22 cellular contexts compared by ENCODE assay signal in the genomic region with DNA sequence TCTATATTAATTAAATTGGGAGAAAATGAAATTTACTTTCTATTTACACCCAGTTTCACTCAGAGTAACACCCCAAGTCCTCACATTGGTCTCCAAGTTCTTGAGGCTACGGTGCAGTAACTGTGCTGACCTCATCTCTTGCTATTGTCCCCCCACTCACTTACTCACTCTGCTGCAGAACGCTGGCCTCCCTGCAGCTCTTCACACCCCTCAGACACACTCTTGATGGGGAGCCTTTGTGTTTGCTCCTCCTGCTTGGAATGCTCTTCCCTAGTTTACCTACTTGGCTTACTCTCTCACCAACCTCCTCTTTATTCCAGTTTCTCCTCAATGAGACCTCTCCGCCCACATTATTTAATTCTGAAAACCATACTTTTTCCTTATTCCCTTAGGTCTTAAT. TPM values are rescaled to one million over a fixed set of nuclear protein-coding genes. Genes with fewer than 3 reads are reported as not detected.
DNase-seq lines count a peak whose midpoint lies in the region; ATAC-seq and TF ChIP-seq lines count a peak whose summit lies in the region.
"Had no signal": no experiment of that assay in that cellular context is flagged by ENCODE, and none has a peak within 500 bp of the region (broad histone marks: within the 10 kb centered on the region; RNA-seq: fewer than 3 reads in every experiment).

No MANE protein-coding gene starts in this region.

- no peak for TF ChIP-seq CTCF in H9 (conservative IDR thresholded peaks at IDR 0.05)
- TF ChIP-seq CTCF in endodermal cell (conservative IDR thresholded peaks at IDR 0.05): no peak
- TF ChIP-seq CTCF in stomach (IDR thresholded peaks at IDR 0.05): no peak
- TF ChIP-seq CTCF in testis (IDR thresholded peaks at IDR 0.05): no peak

- H3K79me2 ChIP-seq in H9 (ENCODE audit: insufficient read depth, low read length): no peaks in the 10 kb centered on the region

- H3K4me3 Mint-ChIP-seq in H9 (no peak overlapping the region; a peak in 1 of 5 replicates), endodermal cell (no peak overlapping the region)
- no peak overlapping the region for H3K4me3 Mint-ChIP-seq in effector memory CD8-positive, alpha-beta T cell
- H3K4me3 Mint-ChIP-seq: CD4-positive, CD25-positive, alpha-beta regulatory T cell; CD8-positive, alpha-beta memory T cell had no signal

- no peak overlapping the region for H4K8ac ChIP-seq in H9 (replicated peaks; ENCODE audit: insufficient read length, low read depth, low read length)

- H3K36me3 ChIP-seq in endodermal cell (ENCODE audit: control insufficient read depth, insufficient read depth, low read length) (no peaks in the 10 kb centered on the region), stomach (no peaks in the 10 kb centered on the region), testis (ENCODE audit: low read depth, missing control alignments) (no peaks in the 10 kb centered on the region)
- H3K36me3 ChIP-seq: BE2C had no signal

- H2BK120ac ChIP-seq in H9 (ENCODE audit: low read depth, low read length, poor library complexity, severe bottlenecking): no peak overlapping the region

- no peaks in the 10 kb centered on the region for H4K20me1 ChIP-seq in H9 (ENCODE audit: control insufficient read depth, insufficient read depth, insufficient read length)

- H3K27me3 Mint-ChIP-seq in H9 (ENCODE audit: low read depth): no peaks in the 10 kb centered on the region
- H3K27me3 Mint-ChIP-seq in endodermal cell (ENCODE audit: insufficient read depth): no peaks in the 10 kb centered on the region
- peaks cover 11% of the 10 kb centered on the region in 2 donors for H3K27me3 Mint-ChIP-seq in effector memory CD8-positive, alpha-beta T cell

- no peaks in the 10 kb centered on the region for H3K4me1 ChIP-seq in H9 (ENCODE audit: insufficient read depth, low read length)
- H3K4me1 ChIP-seq in endodermal cell (ENCODE audit: control insufficient read depth, insufficient read depth, low read length): no peaks in the 10 kb centered on the region
- H3K4me1 ChIP-seq in stomach: no peaks in the 10 kb centered on the region
- H3K4me1 ChIP-seq in testis: no peaks in the 10 kb centered on the region
- H3K4me1 ChIP-seq: BE2C had no signal

- H3K4me3 ChIP-seq in endodermal cell (ENCODE audit: low read length): no peak overlapping the region
- H3K4me3 ChIP-seq in stomach: no peak overlapping the region
- no peak overlapping the region for H3K4me3 ChIP-seq in testis
- H3K4me3 ChIP-seq: GM12878 had no signal

- intact Hi-C loops in stomach (cut with DNase I; ENCODE audit: low total_unique reads) (no loop called here), testis (cut with DNase I; ENCODE audit: low total_unique reads) (no loop called here)

- H3K18ac ChIP-seq in H9 (ENCODE audit: insufficient read length, low read depth, low read length): no peak overlapping the region

- H3K14ac ChIP-seq in H9 (ENCODE audit: insufficient read depth, low read length): no peak overlapping the region

- H3K9me3 Mint-ChIP-seq in H9 (no peaks in the 10 kb centered on the region; a peak in 1 of 5 replicates), endodermal cell (no peaks in the 10 kb centered on the region)
- no peaks in the 10 kb centered on the region for H3K9me3 Mint-ChIP-seq in effector memory CD8-positive, alpha-beta T cell
- H3K9me3 Mint-ChIP-seq: CD8-positive, alpha-beta memory T cell had no signal

- H3K23ac ChIP-seq in H9 (ENCODE audit: insufficient read length, low read depth, low read length): no peak overlapping the region

- H3K27ac Mint-ChIP-seq in H9 (peak overlapping the region in 2 of 3 experiments; percentile 0 to 59; a peak in 1 of 7 replicates), endodermal cell (peak overlapping the region; percentile 24)
- no peak overlapping the region for H3K27ac Mint-ChIP-seq in effector memory CD8-positive, alpha-beta T cell
- H3K27ac Mint-ChIP-seq: CD8-positive, alpha-beta memory T cell had no signal

- H2BK5ac ChIP-seq in H9 (ENCODE audit: insufficient read length, low read length): no peak overlapping the region

- no peak overlapping the region for H4K5ac ChIP-seq in H9 (ENCODE audit: insufficient read length, low read depth, low read length)

- H3K23me2 ChIP-seq in H9 (ENCODE audit: insufficient read length, low read depth, low read length, poor library complexity, severe bottlenecking): no peaks in the 10 kb centered on the region

- H4K91ac ChIP-seq in H9 (ENCODE audit: insufficient read length, low read depth, low read length): no peak overlapping the region

- no peak overlapping the region for H2BK15ac ChIP-seq in H9 (ENCODE audit: low read depth, low read length)

- no peak overlapping the region for H2AK5ac ChIP-seq in H9 (ENCODE audit: insufficient read length, low read length)

- H3K36me3 Mint-ChIP-seq in H9 (ENCODE audit: insufficient read depth in 1 of 3, low read depth in 3 of 3) (no peaks in the 10 kb centered on the region), endodermal cell (ENCODE audit: low read depth) (no peaks in the 10 kb centered on the region)
- no peaks in the 10 kb centered on the region for H3K36me3 Mint-ChIP-seq in effector memory CD8-positive, alpha-beta T cell (ENCODE audit: insufficient read depth)
- H3K36me3 Mint-ChIP-seq: CD4-positive, CD25-positive, alpha-beta regulatory T cell; CD8-positive, alpha-beta memory T cell had no signal

- H3K9ac ChIP-seq in H9 (ENCODE audit: extremely low read depth, insufficient read length, low read length) (no peak overlapping the region), endodermal cell (ENCODE audit: extremely low read depth, low read length, poor library complexity, severe bottlenecking) (no peak overlapping the region)

- no peak for ATAC-seq in GM21619 (IDR thresholded peaks at IDR 0.05; ENCODE audit: unreplicated experiment)
- no peak for ATAC-seq in effector memory CD8-positive, alpha-beta T cell (replicated peaks)
- ATAC-seq: GM12878 had no signal

- H3K79me1 ChIP-seq in H9 (ENCODE audit: insufficient read depth, low read depth, low read length, poor library complexity, severe bottlenecking): no peaks in the 10 kb centered on the region

- H3K4ac ChIP-seq in H9 (ENCODE audit: low read depth, low read length): no peak overlapping the region

- H3K4me1 Mint-ChIP-seq in H9: peaks cover 5 to 15% of the 10 kb centered on the region in 2 experiments
- peaks cover 16% of the 10 kb centered on the region for H3K4me1 Mint-ChIP-seq in endodermal cell
- H3K4me1 Mint-ChIP-seq in effector memory CD8-positive, alpha-beta T cell (ENCODE audit: low read depth in 2 of 2): no peaks in the 10 kb centered on the region
- H3K4me1 Mint-ChIP-seq: CD4-positive, CD25-positive, alpha-beta regulatory T cell; CD8-positive, alpha-beta memory T cell had no signal

- H2AFZ ChIP-seq in H9 (ENCODE audit: low read length): no peak overlapping the region

- no peak for DNase-seq in H9
- peak; percentile 65 for DNase-seq in endodermal cell
- DNase-seq in iPS-NIHi7 (ENCODE audit: extremely low spot score): peak; percentile 51
- DNase-seq in stomach: no peak
- DNase-seq in testis: no peak
- no peak for DNase-seq in effector memory CD8-positive, alpha-beta T cell
- DNase-seq: ACHN; BE2C; C1 segment of cervical spinal cord; CD4-positive, CD25-positive, alpha-beta regulatory T cell; CD8-positive, alpha-beta memory T cell; COR-L47; DMS 273 treated with DMSO at 0.1 percent for 48 hours; DMS53; DND-41; EL; HCEC 1CT had no signal

- H2BK20ac ChIP-seq in H9 (ENCODE audit: low read depth, low read length, poor library complexity, severe bottlenecking): no peak overlapping the region

- H3K4me2 ChIP-seq in H9 (ENCODE audit: insufficient read depth, insufficient read length, low read length): no peak overlapping the region

- WGBS in H9 (ENCODE audit: extremely low coverage, insufficient read length, low lambda C conversion rate): no CpG with 5 or more reads among the region's 3 CpGs
- WGBS in endodermal cell (ENCODE audit: insufficient coverage in 1 of 2, insufficient read length in 1 of 2), 2 experiments: 51 to 54% methylated on average over 3 of the region's 3 CpGs
- 62 to 77% (median 68%) methylated on average over 3 of the region's 3 CpGs for WGBS in stomach, 5 donors
- WGBS in testis, 2 donors: 70 to 72% methylated on average over 3 of the region's 3 CpGs

- H3K27ac ChIP-seq in H9 (ENCODE audit: insufficient read length, low read depth, low read length): no peak overlapping the region
- H3K27ac ChIP-seq in endodermal cell (ENCODE audit: low read depth, low read length): no peak overlapping the region
- H3K27ac ChIP-seq in stomach: no peak overlapping the region
- H3K27ac ChIP-seq in testis: no peak overlapping the region

- no peak overlapping the region for H3T11ph ChIP-seq in H9 (ENCODE audit: low read length)

- H2BK12ac ChIP-seq in H9 (ENCODE audit: insufficient read length, low read depth, low read length): no peak overlapping the region

- no peak overlapping the region for H3K56ac ChIP-seq in H9 (ENCODE audit: insufficient read length, low read depth, low read length)

- H3K27me3 ChIP-seq in H9 (ENCODE audit: insufficient read depth, low read length) (no peaks in the 10 kb centered on the region; the same call in 1 of the 2 replicates), endodermal cell (ENCODE audit: control insufficient read depth, insufficient read depth, low read length, poor library complexity, severe bottlenecking) (no peaks in the 10 kb centered on the region), stomach (no peaks in the 10 kb centered on the region), testis (no peaks in the 10 kb centered on the region)
- H3K27me3 ChIP-seq: BE2C had no signal

- H3K9me3 ChIP-seq in H9 (ENCODE audit: control insufficient read depth, low read depth, low read length): no peaks in the 10 kb centered on the region
- no peaks in the 10 kb centered on the region for H3K9me3 ChIP-seq in endodermal cell (ENCODE audit: control insufficient read depth, low read length)
- H3K9me3 ChIP-seq in stomach: no peaks in the 10 kb centered on the region
- no peaks in the 10 kb centered on the region for H3K9me3 ChIP-seq in testis
- H3K9me3 ChIP-seq: BE2C had no signal

- no peak for TF ChIP-seq EP300 in stomach (IDR thresholded peaks at IDR 0.05)

- TF ChIP-seq POLR2A in stomach (IDR thresholded peaks at IDR 0.05) (no peak), testis (IDR thresholded peaks at IDR 0.05) (no peak)

RNA-seq across cellular contexts. Expression of a gene that starts 22.2 kb away (rescaled TPM):
- 0.17 and 0.68 TPM in 2 replicates for total RNA-seq in H9 (2021)
- 1 to 10 TPM in 1 of 2 donors, under 1 TPM in 1; 0.26 to 1.0 TPM for total RNA-seq in endodermal cell
- 6.9 TPM for polyA plus RNA-seq in endodermal cell (2013, experiment 1 of 2)
- 4.5 TPM for polyA plus RNA-seq in endodermal cell (2013, experiment 2 of 2)
- total RNA-seq in stomach: 100 to 1,000 TPM; 173 to 710 (median 607) TPM
- polyA plus RNA-seq in stomach: 100 to 1,000 TPM in 1 of 3 donors, 10 to 100 TPM in 2; 36.9 to 191 (median 69.3) TPM
- 100 to 1,000 TPM; 110 to 138 TPM for total RNA-seq in testis
- 124 TPM for polyA plus RNA-seq in testis (ENCODE audit: insufficient read depth, low read depth, low replicate concordance)
- total RNA-seq: CD4-positive, CD25-positive, alpha-beta regulatory T cell; CD8-positive, alpha-beta memory T cell; G401; HT-29 had no signal
- polyA plus RNA-seq: CD4-positive, CD25-positive, alpha-beta regulatory T cell; CD8-positive, alpha-beta memory T cell had no signal

RNA-seq across cellular contexts. Expression of a gene that starts 57.0 kb away (rescaled TPM):
- total RNA-seq in H9 (2021): not detected in 2 replicates
- not detected for total RNA-seq in endodermal cell
- not detected for polyA plus RNA-seq in endodermal cell (2013, experiment 1 of 2)
- not detected for polyA plus RNA-seq in endodermal cell (2013, experiment 2 of 2)
- not detected for total RNA-seq in stomach
- polyA plus RNA-seq in stomach: not detected
- not detected for total RNA-seq in testis
- polyA plus RNA-seq in testis (ENCODE audit: insufficient read depth, low read depth, low replicate concordance): not detected
- total RNA-seq: CD4-positive, CD25-positive, alpha-beta regulatory T cell; CD8-positive, alpha-beta memory T cell; G401; GM12878; H1; HT-29 had no signal
- polyA plus RNA-seq: CD4-positive, CD25-positive, alpha-beta regulatory T cell; CD8-positive, alpha-beta memory T cell; GM12878; H1 had no signal

Comparison
In these comparisons a context has a peak if more than half of its experiments do, and no peak if none do; other contexts are left out.
1. DNase-seq: peak in endodermal cell (single experiment) and iPS-NIHi7 (single experiment); none in H9 (single experiment), stomach (single experiment), testis (single experiment) and effector memory CD8-positive, alpha-beta T cell (0 of 3).
2. H3K27ac Mint-ChIP-seq: peak in H9 (2 of 3) and endodermal cell (single experiment); none in effector memory CD8-positive, alpha-beta T cell (0 of 2).
3. RNA of a gene that starts 22.2 kb away (total RNA-seq): 173 to 710 TPM in stomach and 110 to 138 TPM in testis; 0.26 to 1.0 TPM in endodermal cell and 0.17 to 0.68 TPM in H9; every median in the first group is over 10 times any median in the second.